ENCODE assay signal across 1 cellular context in genomic region chr20:1711826-1712601, GRCh38.
TF ChIP-seq lines count a peak whose summit lies in the region.

No MANE protein-coding gene starts in this region.

TF ChIP-seq in H1, 55 proteins besides CTCF, POLR2A, EP300 and RAD21 (continued from another document):
- TF ChIP-seq CHD7 (IDR thresholded peaks at IDR 0.05; ENCODE audit: insufficient replicate concordance, low read length): no peak
- TF ChIP-seq BRCA1 (IDR thresholded peaks at IDR 0.05; ENCODE audit: low read depth, low read length): no peak
- TF ChIP-seq USF2 (IDR thresholded peaks at IDR 0.05; ENCODE audit: low read length): no peak
- no peak for TF ChIP-seq KDM1A (IDR thresholded peaks at IDR 0.05; ENCODE audit: borderline replicate concordance, low read length)
- no peak for TF ChIP-seq TEAD4 (IDR thresholded peaks at IDR 0.05; ENCODE audit: low read depth, low read length)
- TF ChIP-seq BCL11A (IDR thresholded peaks at IDR 0.05; ENCODE audit: low read depth in 2 of 2, low read length in 2 of 2): no peak
- no peak for TF ChIP-seq CBX5 (IDR thresholded peaks at IDR 0.05; ENCODE audit: low read depth, low read length)
- no peak for TF ChIP-seq HDAC2 (IDR thresholded peaks at IDR 0.05; ENCODE audit: borderline replicate concordance in 1 of 2, low read depth in 2 of 2, low read length in 2 of 2)
